Comparison of ENCODE assay signal across 1 cellular context in genomic region chr7:2079332-2080068, GRCh38.
TF ChIP-seq lines count a peak whose summit lies in the region.

No MANE protein-coding gene starts in this region.

TF ChIP-seq in K562, 482 proteins besides CTCF, POLR2A, EP300 and RAD21 (continued from another document):
- peak in 1 of 2 experiments; percentile 86; a peak in 1 of 4 replicates for TF ChIP-seq SRF (CRISPR knock-in tag; IDR thresholded peaks at IDR 0.05)
- TF ChIP-seq DIDO1 (tag; IDR thresholded peaks at IDR 0.05; ENCODE audit: low read depth), result no peak
- TF ChIP-seq MEIS2 (IDR thresholded peaks at IDR 0.05; ENCODE audit: partially characterized antibody), result peak; percentile 9
- TF ChIP-seq KDM2B (CRISPR knock-in tag; IDR thresholded peaks at IDR 0.05), result no peak
- TF ChIP-seq ARID3A (IDR thresholded peaks at IDR 0.05; ENCODE audit: borderline replicate concordance, low read depth, low read length), result no peak
- no peak for TF ChIP-seq PRMT5 (CRISPR knock-in tag; IDR thresholded peaks at IDR 0.05)
- TF ChIP-seq NFIX (CRISPR knock-in tag; IDR thresholded peaks at IDR 0.05; ENCODE audit: low read depth), result no peak
- 0 out of 2 replicates have a peak, but pooled peaks have one; percentile 41 for TF ChIP-seq CTBP1 (IDR thresholded peaks at IDR 0.05; ENCODE audit: borderline replicate concordance)
- TF ChIP-seq ZMIZ1 (IDR thresholded peaks at IDR 0.05; ENCODE audit: low read depth in 2 of 2, low read length in 2 of 2), result no peak
- TF ChIP-seq, protein P1, sequence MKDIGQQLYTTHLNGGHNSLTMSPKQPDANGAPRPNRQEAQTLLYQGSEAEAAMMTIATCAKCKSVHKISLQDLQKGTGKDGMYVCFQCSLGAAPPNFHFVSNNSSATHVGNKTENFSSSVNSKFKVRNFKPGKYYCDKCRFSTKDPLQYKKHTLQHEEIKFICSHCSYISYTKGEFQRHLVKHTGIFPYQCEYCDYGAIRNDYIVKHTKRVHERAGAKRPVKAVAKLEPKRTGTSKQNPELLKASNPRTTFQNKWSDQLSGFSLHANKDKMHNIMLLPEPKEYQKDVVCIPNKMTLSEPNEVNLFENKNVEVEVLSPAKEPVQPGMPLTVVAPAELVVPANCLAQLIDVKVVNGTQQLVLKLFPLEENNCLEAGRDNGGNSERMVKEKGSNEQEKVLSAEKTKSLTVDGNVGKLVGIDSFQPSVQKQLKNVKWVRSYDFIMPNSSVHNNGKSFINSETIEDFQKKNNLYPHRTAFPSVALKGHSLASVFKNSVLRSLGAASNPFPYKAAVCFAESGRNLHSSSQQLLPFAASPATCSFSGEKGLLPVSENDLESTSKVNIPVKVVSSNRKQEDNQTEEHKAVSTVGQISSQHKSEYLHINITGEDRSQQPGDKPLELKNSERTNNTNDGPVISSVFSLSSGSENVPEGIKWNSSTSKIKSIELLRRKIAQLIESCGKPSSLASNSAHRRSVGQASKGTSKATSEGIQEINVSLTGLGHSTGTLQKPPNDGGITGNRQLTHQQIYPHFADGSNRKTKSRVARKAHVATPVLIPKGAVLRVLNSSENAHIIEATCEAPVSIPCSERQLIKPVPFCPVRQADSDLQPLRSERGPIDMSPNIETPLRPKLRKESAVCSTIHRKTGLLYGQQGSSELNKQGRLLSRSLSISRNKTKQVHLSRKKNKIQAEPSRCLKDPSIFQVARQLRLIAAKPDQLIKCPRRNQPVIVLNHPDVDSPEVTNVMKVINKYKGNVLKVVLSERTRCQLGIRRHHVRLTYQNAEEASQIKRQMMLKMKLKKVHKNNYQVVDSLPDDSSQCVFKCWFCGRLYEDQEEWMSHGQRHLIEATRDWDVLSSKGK (CRISPR knock-in tag; IDR thresholded peaks at IDR 0.05), result no peak
- no peak for TF ChIP-seq STAG1 (CRISPR knock-in tag; IDR thresholded peaks at IDR 0.05; ENCODE audit: borderline replicate concordance)
